ENCODE assay signal across 1 cellular context in genomic region chr17:7240375-7240774, GRCh38.
TF ChIP-seq lines count a peak whose summit lies in the region.

No MANE protein-coding gene starts in this region.

TF ChIP-seq in H1, 55 proteins besides CTCF, POLR2A, EP300 and RAD21:
- no peak for TF ChIP-seq TBP (IDR thresholded peaks at IDR 0.05; ENCODE audit: low read depth, low read length)
- TF ChIP-seq CREB1 (IDR thresholded peaks at IDR 0.05): no peak
- TF ChIP-seq JUN (IDR thresholded peaks at IDR 0.05; ENCODE audit: low read depth, low read length): no peak
- TF ChIP-seq TEAD4 (IDR thresholded peaks at IDR 0.05; ENCODE audit: low read depth, low read length): no peak
- TF ChIP-seq NANOG (IDR thresholded peaks at IDR 0.05; ENCODE audit: insufficient read depth, low read depth, low read length, poor library complexity, severe bottlenecking): no peak
- no peak for TF ChIP-seq SP2 (IDR thresholded peaks at IDR 0.05; ENCODE audit: low read length)
- TF ChIP-seq SP4 (IDR thresholded peaks at IDR 0.05; ENCODE audit: low read length): no peak
- no peak for TF ChIP-seq E2F6 (IDR thresholded peaks at IDR 0.05)
